Comparison of ENCODE assay signal across 17 cellular contexts in the genomic region with DNA sequence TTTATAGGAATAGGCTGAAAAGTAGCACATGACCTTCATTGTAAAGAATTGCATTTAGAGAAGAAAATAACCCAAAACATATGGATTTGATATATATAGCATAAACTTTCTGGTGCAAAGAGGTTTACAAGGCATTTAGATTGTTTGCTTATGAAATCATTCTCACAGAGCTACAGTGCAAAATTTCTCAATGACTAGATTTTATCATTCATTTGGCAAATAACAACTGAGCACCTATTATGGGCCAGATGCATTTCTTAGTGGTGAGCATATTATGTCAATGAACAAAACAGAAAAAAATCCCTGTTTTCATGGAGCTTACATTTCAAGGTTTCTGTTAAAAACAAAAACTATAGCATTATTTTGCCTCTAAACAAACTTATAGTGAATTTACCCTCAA. TPM values are rescaled to one million over a fixed set of nuclear protein-coding genes. Genes with fewer than 3 reads are reported as not detected.
DNase-seq lines count a peak whose midpoint lies in the region; ATAC-seq, FAIRE-seq and TF ChIP-seq lines count a peak whose summit lies in the region.
"Had no signal": no experiment of that assay in that cellular context is flagged by ENCODE, and none has a peak within 500 bp of the region (broad histone marks: within the 10 kb centered on the region; RNA-seq: fewer than 3 reads in every experiment).

No MANE protein-coding gene starts in this region.

- DNase-seq in GM03348 (ENCODE audit: low spot score) (peak; percentile 10), HFF-Myc (ENCODE audit: extremely low read depth, low read depth) (peak; percentile 55), amniotic epithelial cell (ENCODE audit: low read depth) (peak; percentile 30), iris pigment epithelial cell (ENCODE audit: low read depth) (peak; percentile 60), pancreas (no peak), NCI-H2029 treated with DMSO at 0.1 percent for 48 hours (lab: John Stamatoyannopoulos, UW) (no peak), omental fat pad (ENCODE audit: low spot score) (no peak)
- DNase-seq: CD8-positive, alpha-beta T cell; COR-L47; DMS153; DMS79 treated with DMSO at 0.1 percent for 48 hours; GDM1 had no signal

- no peak for FAIRE-seq in pancreas (lab: Jason Lieb, UNC)
- FAIRE-seq: A549, D721Med, H54 had no signal

- H3K27me3 ChIP-seq in pancreas: peaks cover 0 to 8% (median 0%) of the 10 kb centered on the region in 4 donors

- H3K4me1 ChIP-seq in pancreas: no peaks in the 10 kb centered on the region
- H3K4me1 ChIP-seq: A549 had no signal

- TF ChIP-seq CTCF in HFF-Myc (IDR thresholded peaks at IDR 0.05; ENCODE audit: low read depth, low read length, missing control alignments): no peak
- TF ChIP-seq CTCF in pancreas (IDR thresholded peaks at IDR 0.05): no peak
- TF ChIP-seq CTCF in omental fat pad (IDR thresholded peaks at IDR 0.05): no peak

- no peaks in the 10 kb centered on the region for H3K9me3 ChIP-seq in pancreas
- H3K9me3 ChIP-seq: A549 had no signal

- H3K27ac ChIP-seq in pancreas: no peak overlapping the region
- H3K27ac ChIP-seq: A549, HL-60 had no signal

- no peaks in the 10 kb centered on the region for H3K36me3 ChIP-seq in pancreas

- intact Hi-C loops in pancreas (cut with DNase I): loop anchor here in 1 of 3 donors (10.0 kb wide), 1 partner anchor 57 kb away; no protein-coding TSS in a partner anchor

- no peak overlapping the region for H3K4me3 ChIP-seq in HFF-Myc (replicated peaks; ENCODE audit: low read depth, low read length)
- no peak overlapping the region for H3K4me3 ChIP-seq in pancreas
- H3K4me3 ChIP-seq: A549 had no signal

- no peak for ATAC-seq in pancreas
- ATAC-seq in omental fat pad (ENCODE audit: low FRiP score): no peak
- ATAC-seq: A549; CD8-positive, alpha-beta T cell; HCT116 had no signal

RNA-seq across cellular contexts. Expression of a gene that starts 34.1 kb away (rescaled TPM):
- total RNA-seq in pancreas (under 1 TPM in 1 of 6 donors, not detected in 5; 0.31 TPM), omental fat pad (1 to 10 TPM in 2 of 4 donors, not detected in 2; 1.3 to 1.7 TPM)
- polyA plus RNA-seq in pancreas: not detected

Comparison
In these comparisons a context has a peak if more than half of its experiments do, and no peak if none do; other contexts are left out.
1. DNase-seq: peak in GM03348 (single experiment), HFF-Myc (single experiment), amniotic epithelial cell (single experiment) and iris pigment epithelial cell (single experiment); none in pancreas (0 of 6), NCI-H2029 treated with DMSO at 0.1 percent for 48 hours (single experiment) and omental fat pad (single experiment).